8 cellular contexts compared by ENCODE assay signal in the genomic region with DNA sequence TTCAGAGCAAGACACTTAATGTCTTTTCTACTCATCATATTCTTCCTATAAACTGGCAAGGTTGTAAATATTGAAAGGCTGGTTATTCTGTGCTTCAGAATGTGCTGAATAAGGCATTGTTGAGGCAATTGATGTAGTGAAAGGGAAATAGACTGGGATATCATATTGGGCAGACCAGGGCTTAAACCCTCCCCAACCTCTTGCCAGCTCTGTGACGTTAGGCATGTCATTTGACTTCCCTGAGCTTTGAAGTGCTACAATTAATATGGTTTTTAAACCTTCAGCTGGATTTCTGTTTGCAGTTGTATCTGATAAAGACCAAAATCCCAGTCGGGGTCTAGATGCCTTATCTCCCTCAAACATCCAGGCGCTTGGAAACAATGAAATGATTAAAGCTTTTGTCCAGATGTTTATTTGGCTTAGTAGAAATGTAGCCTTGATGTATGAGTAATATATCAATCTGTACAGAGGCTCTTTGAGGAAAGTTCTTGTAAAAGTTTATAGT.
DNase-seq lines count a peak whose midpoint lies in the region; ATAC-seq lines count a peak whose summit lies in the region.

No MANE protein-coding gene starts in this region.

- H3K27me3 Mint-ChIP-seq in CD4-positive, alpha-beta memory T cell, result peaks cover 2 to 7% of the 10 kb centered on the region in 2 donors
- H3K27me3 Mint-ChIP-seq in activated naive CD8-positive, alpha-beta T cell treated with anti-CD3 and anti-CD28 coated beads, Interleukin-2, amount 50 U/mL, for 24 hours, result peaks cover 34% of the 10 kb centered on the region

- peak overlapping the region in 7 of 8 donors; percentile 57 to 81 (median 67) for H3K4me3 Mint-ChIP-seq in CD4-positive, alpha-beta memory T cell
- peak overlapping the region; percentile 18 for H3K4me3 Mint-ChIP-seq in activated naive CD8-positive, alpha-beta T cell treated with anti-CD3 and anti-CD28 coated beads, Interleukin-2, amount 50 U/mL, for 24 hours

- CTCF ChIA-PET in CD4-positive, alpha-beta memory T cell (lab: Charles Lee; ENCODE audit: partially characterized antibody), result interaction anchor here (0.9 to 4.0 kb wide), 11 partner anchors 9 to 402 kb away, joined by 3 to 35 read pairs (median 3); no protein-coding TSS in a partner anchor

- no peak overlapping the region for H3K27ac Mint-ChIP-seq in CD4-positive, alpha-beta memory T cell
- H3K27ac Mint-ChIP-seq in activated naive CD8-positive, alpha-beta T cell treated with anti-CD3 and anti-CD28 coated beads, Interleukin-2, amount 50 U/mL, for 24 hours, result no peak overlapping the region

- H3K27ac ChIP-seq in CD4-positive, alpha-beta memory T cell (ENCODE audit: low read depth, low read length), result no peak overlapping the region
- H3K27ac ChIP-seq in mesodermal cell (ENCODE audit: low read depth, low read length, severe bottlenecking), result peak overlapping the region; percentile 73

- ATAC-seq in HG02840 (IDR thresholded peaks at IDR 0.05; ENCODE audit: low FRiP score, unreplicated experiment) (peak; percentile 3), sciatic nerve (no peak), HG03108 (IDR thresholded peaks at IDR 0.05; ENCODE audit: unreplicated experiment) (no peak)
- no peak for ATAC-seq in activated naive CD8-positive, alpha-beta T cell treated with anti-CD3 and anti-CD28 coated beads, Interleukin-2, amount 50 U/mL, for 24 hours

- H3K9me3 ChIP-seq in CD4-positive, alpha-beta memory T cell (ENCODE audit: control insufficient read depth in 1 of 2, low read length in 2 of 2), result no peaks in the 10 kb centered on the region
- no peaks in the 10 kb centered on the region for H3K9me3 ChIP-seq in mesodermal cell (ENCODE audit: control insufficient read depth, low read length)

- peaks cover 6 to 12% (median 7%) of the 10 kb centered on the region in 4 donors for H3K4me1 Mint-ChIP-seq in CD4-positive, alpha-beta memory T cell
- H3K4me1 Mint-ChIP-seq in activated naive CD8-positive, alpha-beta T cell treated with anti-CD3 and anti-CD28 coated beads, Interleukin-2, amount 50 U/mL, for 24 hours, result peaks cover 10% of the 10 kb centered on the region

- H3K4me3 ChIP-seq in CD4-positive, alpha-beta memory T cell (ENCODE audit: low read length in 2 of 2), result no peak overlapping the region
- H3K4me3 ChIP-seq in mesodermal cell (ENCODE audit: extremely low read depth, insufficient read depth, low read length, poor library complexity, severe bottlenecking), result no peak overlapping the region

- H3K36me3 Mint-ChIP-seq in CD4-positive, alpha-beta memory T cell, result peaks cover 0 to 6% of the 10 kb centered on the region in 2 donors
- no peaks in the 10 kb centered on the region for H3K36me3 Mint-ChIP-seq in activated naive CD8-positive, alpha-beta T cell treated with anti-CD3 and anti-CD28 coated beads, Interleukin-2, amount 50 U/mL, for 24 hours (ENCODE audit: low read depth)

- peaks cover 5% of the 10 kb centered on the region for H3K4me1 ChIP-seq in CD4-positive, alpha-beta memory T cell (ENCODE audit: insufficient read depth, low read length)
- H3K4me1 ChIP-seq in mesodermal cell (ENCODE audit: control insufficient read depth, insufficient read depth, low read length, poor library complexity, severe bottlenecking), result peaks cover 34% of the 10 kb centered on the region

- no peaks in the 10 kb centered on the region for H3K9me3 Mint-ChIP-seq in CD4-positive, alpha-beta memory T cell
- H3K9me3 Mint-ChIP-seq in activated naive CD8-positive, alpha-beta T cell treated with anti-CD3 and anti-CD28 coated beads, Interleukin-2, amount 50 U/mL, for 24 hours, result no peaks in the 10 kb centered on the region

- POLR2A ChIA-PET in CD4-positive, alpha-beta memory T cell (lab: Charles Lee; ENCODE audit: partially characterized antibody), result no interaction called here

- no peaks in the 10 kb centered on the region for H3K36me3 ChIP-seq in CD4-positive, alpha-beta memory T cell (ENCODE audit: insufficient read depth, low read length)
- peaks cover 13% of the 10 kb centered on the region for H3K36me3 ChIP-seq in mesodermal cell (ENCODE audit: control insufficient read depth, insufficient read depth, low read length)

- WGBS in mesodermal cell (ENCODE audit: insufficient coverage in 2 of 2), 2 experiments, result 20 to 38% methylated on average over 1 of the region's 3 CpGs

- no peaks in the 10 kb centered on the region for H3K27me3 ChIP-seq in CD4-positive, alpha-beta memory T cell (ENCODE audit: insufficient read depth, low read length)

- intact Hi-C loops in CD4-positive, alpha-beta memory T cell (cut with micrococcal nuclease), result no loop called here
- intact Hi-C loops in sciatic nerve (cut with DNase I), result no loop called here

- DNase-seq in CD4-positive, alpha-beta memory T cell, result no peak
- no peak for DNase-seq in activated naive CD8-positive, alpha-beta T cell treated with anti-CD3 and anti-CD28 coated beads, Interleukin-2, amount 50 U/mL, for 24 hours
- DNase-seq in activated naive CD4-positive, alpha-beta T cell treated with anti-CD3 and anti-CD28 coated beads, Interleukin-2, amount 50 U/mL, for 16 hours, result no peak
- DNase-seq in sciatic nerve (ENCODE audit: low spot score) (no peak), T-helper 9 cell (no peak)
